Comparison of ENCODE assay signal across 8 cellular contexts in the genomic region with DNA sequence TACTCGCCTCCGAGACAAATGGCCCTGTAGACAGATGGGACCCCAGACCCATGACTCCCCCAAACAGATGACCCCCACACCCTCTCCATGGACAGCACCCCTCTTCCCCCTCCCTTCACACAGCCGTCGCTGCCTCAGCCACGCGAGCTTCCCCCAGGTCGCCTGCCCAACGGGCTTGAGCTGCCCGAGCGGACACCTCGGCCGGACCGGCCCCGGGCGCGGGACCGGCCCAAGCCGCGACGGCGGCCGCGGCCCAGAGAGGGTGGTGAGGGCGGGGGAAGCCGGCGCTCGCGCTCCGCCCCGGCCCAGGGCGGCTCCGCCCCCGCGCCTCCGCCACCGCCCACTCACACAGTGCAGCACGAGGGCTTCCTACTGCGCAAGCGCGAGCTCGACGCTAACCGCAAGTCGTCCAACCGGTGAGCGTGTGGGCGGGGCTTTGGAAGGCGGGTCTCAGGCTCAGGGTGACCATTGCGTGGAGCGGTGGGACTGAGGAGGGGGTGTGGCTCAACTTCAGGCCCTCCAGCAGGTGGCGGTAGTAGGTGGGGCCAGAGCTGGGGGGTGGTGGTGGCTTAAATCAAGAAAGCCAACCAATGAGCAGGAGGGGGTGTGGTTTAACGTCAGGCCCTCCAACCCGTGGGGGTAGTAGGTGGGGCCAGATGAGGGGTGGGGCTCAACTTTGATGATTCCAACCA. TPM values are rescaled to one million over a fixed set of nuclear protein-coding genes. Genes with fewer than 3 reads are reported as not detected.
DNase-seq lines count a peak whose midpoint lies in the region; ATAC-seq and TF ChIP-seq lines count a peak whose summit lies in the region.

No MANE protein-coding gene starts in this region.

- peaks cover 9% of the 10 kb centered on the region for H3K4me1 Mint-ChIP-seq in activated CD4-positive, alpha-beta T cell treated with anti-CD3 and anti-CD28 coated beads, Interleukin-2, amount 10 ng/mL, durations not matched to agents 24 days and 14 days

- H3K4me3 ChIP-seq in BJ (ENCODE audit: low read depth, low read length), result peak overlapping the region; percentile 66

- peak; percentile 86 for ATAC-seq in GM19328 (IDR thresholded peaks at IDR 0.05; ENCODE audit: unreplicated experiment)
- peak; percentile 74 for ATAC-seq in HG03460 (IDR thresholded peaks at IDR 0.05; ENCODE audit: unreplicated experiment)
- ATAC-seq in left lobe of liver, result peak; percentile 95

- CTCF ChIA-PET in BJ (lab: Yijun Ruan, JAX), result interaction anchor here (0.6 to 2.0 kb wide), 17 partner anchors 13 to 265 kb away, joined by 3 to 16 read pairs (median 3); a partner anchor contains a TSS

- H3K4me3 Mint-ChIP-seq in activated CD4-positive, alpha-beta T cell treated with anti-CD3 and anti-CD28 coated beads, Interleukin-2, amount 10 ng/mL, durations not matched to agents 24 days and 14 days, result peak overlapping the region; percentile 63

- no peaks in the 10 kb centered on the region for H3K36me3 Mint-ChIP-seq in activated CD4-positive, alpha-beta T cell treated with anti-CD3 and anti-CD28 coated beads, Interleukin-2, amount 10 ng/mL, durations not matched to agents 24 days and 14 days (ENCODE audit: low read depth)

- H3K27me3 Mint-ChIP-seq in activated CD4-positive, alpha-beta T cell treated with anti-CD3 and anti-CD28 coated beads, Interleukin-2, amount 10 ng/mL, durations not matched to agents 24 days and 14 days, result peaks cover 32% of the 10 kb centered on the region

- POLR2A ChIA-PET in BJ (lab: Charles Lee), result no interaction called here

- DNase-seq in BJ (ENCODE audit: low read depth) (peak; percentile 97), NCI-H524 treated with DMSO at 0.1 percent for 48 hours (lab: John Stamatoyannopoulos, UW) (peak; percentile 94), dedifferentiated amniotic fluid mesenchymal stem cell (ENCODE audit: extremely low spot score) (peak; percentile 97), left lobe of liver (ENCODE audit: low spot score) (peak; percentile 99)
- DNase-seq in activated CD4-positive, alpha-beta T cell treated with anti-CD3 and anti-CD28 coated beads, Interleukin-2, amount 10 ng/mL, durations not matched to agents 24 days and 14 days, result peak; percentile 99
- DNase-seq in stimulated activated CD4-positive, alpha-beta T cell treated with anti-CD3 and anti-CD28 coated beads, Interleukin-2, amount 100 ng/mL, for 24 hours, result peak; percentile 91 to 96

- intact Hi-C loops in activated CD4-positive, alpha-beta T cell treated with anti-CD3 and anti-CD28 coated beads, Interleukin-2, amount 10 ng/mL, durations not matched to agents 24 days and 14 days (cut with micrococcal nuclease), result loop anchor here (1.0 to 2.0 kb wide), 3 partner anchors 42 to 285 kb away; a partner anchor contains a TSS

- peaks cover 2% of the 10 kb centered on the region; the same call in 1 of the 2 replicates for H3K27me3 ChIP-seq in BJ (ENCODE audit: control insufficient read depth, insufficient read depth, low read length)

- H3K27ac Mint-ChIP-seq in activated CD4-positive, alpha-beta T cell treated with anti-CD3 and anti-CD28 coated beads, Interleukin-2, amount 10 ng/mL, durations not matched to agents 24 days and 14 days, result peak overlapping the region; percentile 60

- no peaks in the 10 kb centered on the region for H3K36me3 ChIP-seq in BJ (ENCODE audit: control insufficient read depth, insufficient read depth, low read length)

- peak; percentile 66 for TF ChIP-seq CTCF in BJ (IDR thresholded peaks at IDR 0.05; ENCODE audit: insufficient read depth, low read depth, low read length)

- H3K9me3 Mint-ChIP-seq in activated CD4-positive, alpha-beta T cell treated with anti-CD3 and anti-CD28 coated beads, Interleukin-2, amount 10 ng/mL, durations not matched to agents 24 days and 14 days, result peaks cover 3% of the 10 kb centered on the region

RNA-seq across cellular contexts. Expression of a gene that starts 6.2 kb away (rescaled TPM):
- polyA plus RNA-seq in BJ (2011; rRNA removed), result 35.5 and 59.0 TPM in 2 replicates
- polyA minus RNA-seq in BJ (2011; rRNA and poly(A)+ RNA removed), result 46.6 and 74.8 TPM in 2 replicates
- 111 and 113 TPM in 2 replicates for total RNA-seq in activated CD4-positive, alpha-beta T cell treated with anti-CD3 and anti-CD28 coated beads, Interleukin-2, amount 10 ng/mL, durations not matched to agents 24 days and 14 days
- 15.2 TPM for total RNA-seq in left lobe of liver

RNA-seq across cellular contexts. Expression of a gene that starts 30.7 kb away (rescaled TPM):
- 8.9 and 14.5 TPM in 2 replicates for polyA plus RNA-seq in BJ (2011; rRNA removed)
- polyA minus RNA-seq in BJ (2011; rRNA and poly(A)+ RNA removed), result 10.4 and 20.3 TPM in 2 replicates
- total RNA-seq in activated CD4-positive, alpha-beta T cell treated with anti-CD3 and anti-CD28 coated beads, Interleukin-2, amount 10 ng/mL, durations not matched to agents 24 days and 14 days, result 123 and 126 TPM in 2 replicates
- 41.6 TPM for total RNA-seq in left lobe of liver

Comparison
In these comparisons a context has a peak if more than half of its experiments do, and no peak if none do; other contexts are left out.
1. Peak in every context shown above with its lines: DNase-seq, ATAC-seq and H3K4me3 ChIP-seq.